37 cellular contexts compared by ENCODE assay signal in genomic region chr3:88036221-88036620, GRCh38.
"Had no signal": no experiment of that assay in that cellular context is flagged by ENCODE, and none has a peak within 500 bp of the region (broad histone marks: within the 10 kb centered on the region; RNA-seq: fewer than 3 reads in every experiment).

No MANE protein-coding gene starts in this region.

- H3K4me3 Mint-ChIP-seq: activated B cell treated with CpG ODN at 0.5 μM for 24 hours; activated CD4-positive, alpha-beta memory T cell treated with anti-CD3 and anti-CD28 coated beads for 36 hours; activated CD4-positive, alpha-beta T cell treated with anti-CD3 and anti-CD28 coated beads, Interleukin-2, amount 10 ng/mL, durations not matched to agents 24 days and 14 days; activated CD8-positive, alpha-beta T cell treated with anti-CD3 and anti-CD28 coated beads for 36 hours; activated naive CD4-positive, alpha-beta T cell treated with anti-CD3 and anti-CD28 coated beads for 36 hours; activated naive CD8-positive, alpha-beta T cell treated with anti-CD3 and anti-CD28 coated beads for 36 hours; activated T-cell treated with anti-CD3 and anti-CD28 coated beads, Interleukin-2, amount 50 U/mL, for 4 hours; activated T-cell treated with anti-CD3 and anti-CD28 coated beads, Interleukin-2, amount 50 U/mL, for 72 hours; activated T-helper 1 cell treated with anti-CD3 and anti-CD28 coated beads, Interleukin-12 subunit alpha, Interleukin-12 subunit beta, Interleukin-2, Interleukin-4 antibody, amounts not matched to agents 30 ng/mL and 10 ng/mL and 1 ng/mL, durations not matched to agents 14 hours and 24 hours and 36 hours; activated T-helper 17 cell treated with anti-CD3 and anti-CD28 coated beads, Interleukin-2, amount 50 U/mL, for 72 hours; T-helper 1 cell treated with Interleukin-12 subunit alpha and Interleukin-12 subunit beta and Interleukin-4 antibody, amounts not matched to agents 30 μg/mL and 1 μg/mL, for 36 hours; T-helper 2 cell treated with Interferon-gamma antibody and Interleukin-4, amounts not matched to agents 5 μg/mL and 100 μg/mL, for 36 hours had no signal

- H3K9me3 Mint-ChIP-seq: activated B cell treated with CpG ODN at 0.5 μM for 24 hours; activated CD4-positive, alpha-beta memory T cell treated with anti-CD3 and anti-CD28 coated beads for 36 hours; activated CD8-positive, alpha-beta T cell treated with anti-CD3 and anti-CD28 coated beads for 36 hours; activated naive CD4-positive, alpha-beta T cell treated with anti-CD3 and anti-CD28 coated beads for 36 hours; activated naive CD8-positive, alpha-beta T cell treated with anti-CD3 and anti-CD28 coated beads for 36 hours; activated T-cell treated with anti-CD3 and anti-CD28 coated beads, Interleukin-2, amount 50 U/mL, for 4 hours; activated T-cell treated with anti-CD3 and anti-CD28 coated beads, Interleukin-2, amount 50 U/mL, for 72 hours; activated T-helper 1 cell treated with anti-CD3 and anti-CD28 coated beads, Interleukin-12 subunit alpha, Interleukin-12 subunit beta, Interleukin-2, Interleukin-4 antibody, amounts not matched to agents 30 ng/mL and 10 ng/mL and 1 ng/mL, durations not matched to agents 14 hours and 24 hours and 36 hours; activated T-helper 17 cell treated with anti-CD3 and anti-CD28 coated beads, Interleukin-2, amount 50 U/mL, for 72 hours; T-helper 1 cell treated with Interleukin-12 subunit alpha and Interleukin-12 subunit beta and Interleukin-4 antibody, amounts not matched to agents 30 μg/mL and 1 μg/mL, for 36 hours; T-helper 2 cell treated with Interferon-gamma antibody and Interleukin-4, amounts not matched to agents 5 μg/mL and 100 μg/mL, for 36 hours had no signal

- H3K36me3 ChIP-seq: adrenal gland, brain microvascular endothelial cell, breast epithelium had no signal

- H3K27ac Mint-ChIP-seq: activated B cell treated with CpG ODN at 0.5 μM for 24 hours; activated CD4-positive, alpha-beta memory T cell treated with anti-CD3 and anti-CD28 coated beads for 36 hours; activated CD4-positive, alpha-beta T cell treated with anti-CD3 and anti-CD28 coated beads, Interleukin-2, amount 10 ng/mL, durations not matched to agents 24 days and 14 days; activated CD8-positive, alpha-beta T cell treated with anti-CD3 and anti-CD28 coated beads for 36 hours; activated naive CD4-positive, alpha-beta T cell treated with anti-CD3 and anti-CD28 coated beads for 36 hours; activated naive CD4-positive, alpha-beta T cell treated with anti-CD3 and anti-CD28 coated beads, Interleukin-2, amount 50 U/mL, for 72 hours; activated naive CD8-positive, alpha-beta T cell treated with anti-CD3 and anti-CD28 coated beads for 36 hours; activated T-cell treated with anti-CD3 and anti-CD28 coated beads, Interleukin-2, amount 50 U/mL, for 72 hours; activated T-helper 1 cell treated with anti-CD3 and anti-CD28 coated beads, Interleukin-12 subunit alpha, Interleukin-12 subunit beta, Interleukin-2, Interleukin-4 antibody, amounts not matched to agents 30 ng/mL and 10 ng/mL and 1 ng/mL, durations not matched to agents 14 hours and 24 hours and 36 hours; activated T-helper 17 cell treated with anti-CD3 and anti-CD28 coated beads, Interleukin-2, amount 50 U/mL, for 72 hours; T-helper 1 cell treated with Interleukin-12 subunit alpha and Interleukin-12 subunit beta and Interleukin-4 antibody, amounts not matched to agents 30 μg/mL and 1 μg/mL, for 36 hours; T-helper 2 cell treated with Interferon-gamma antibody and Interleukin-4, amounts not matched to agents 5 μg/mL and 100 μg/mL, for 36 hours had no signal

- H3K27me3 ChIP-seq: adrenal gland, body of pancreas, brain microvascular endothelial cell, breast epithelium had no signal

- FAIRE-seq: astrocyte, TTC549 had no signal

- H3K27me3 Mint-ChIP-seq: activated B cell treated with CpG ODN at 0.5 μM for 24 hours; activated CD4-positive, alpha-beta memory T cell treated with anti-CD3 and anti-CD28 coated beads for 36 hours; activated CD4-positive, alpha-beta T cell treated with anti-CD3 and anti-CD28 coated beads, Interleukin-2, amount 10 ng/mL, durations not matched to agents 24 days and 14 days; activated CD8-positive, alpha-beta T cell treated with anti-CD3 and anti-CD28 coated beads for 36 hours; activated naive CD8-positive, alpha-beta T cell treated with anti-CD3 and anti-CD28 coated beads for 36 hours had no signal

- ATAC-seq: activated CD8-positive, alpha-beta T cell treated with anti-CD3 and anti-CD28 coated beads for 36 hours; activated naive CD4-positive, alpha-beta T cell treated with anti-CD3 and anti-CD28 coated beads, Interleukin-2, amount 50 U/mL, for 72 hours; activated T-cell treated with anti-CD3 and anti-CD28 coated beads, Interleukin-2, amount 50 U/mL, for 4 hours; activated T-cell treated with anti-CD3 and anti-CD28 coated beads, Interleukin-2, amount 50 U/mL, for 72 hours; activated T-helper 17 cell treated with anti-CD3 and anti-CD28 coated beads, Interleukin-2, amount 50 U/mL, for 72 hours; body of pancreas had no signal

- H3K36me3 Mint-ChIP-seq: activated CD4-positive, alpha-beta memory T cell treated with anti-CD3 and anti-CD28 coated beads for 36 hours; activated naive CD4-positive, alpha-beta T cell treated with anti-CD3 and anti-CD28 coated beads, Interleukin-2, amount 50 U/mL, for 72 hours had no signal

- H3K4me1 ChIP-seq: breast epithelium had no signal

- H3K4me3 ChIP-seq: adrenal gland, body of pancreas, breast epithelium had no signal

- H3K9me3 ChIP-seq: adrenal gland, body of pancreas, breast epithelium had no signal

- H3K27ac ChIP-seq: adrenal gland, body of pancreas, brain microvascular endothelial cell, breast epithelium, VCaP had no signal

- DNase-seq: activated B cell treated with CpG ODN at 0.5 μM for 24 hours; activated CD4-positive, alpha-beta memory T cell treated with anti-CD3 and anti-CD28 coated beads for 36 hours; activated CD4-positive, alpha-beta T cell treated with anti-CD3 and anti-CD28 coated beads for 4 hours; activated CD4-positive, alpha-beta T cell treated with anti-CD3 and anti-CD28 coated beads, Interleukin-2, amount 10 ng/mL, durations not matched to agents 24 days and 14 days; activated CD4-positive, alpha-beta T cell treated with anti-CD3 and anti-CD28 coated beads, Interleukin-2, amount 50 U/mL, for 1 hour; activated CD4-positive, alpha-beta T cell treated with anti-CD3 and anti-CD28 coated beads, Interleukin-2, amount 50 U/mL, for 4 hours; activated CD4-positive, CD25-positive, alpha-beta regulatory T cell treated with anti-CD3 and anti-CD28 coated beads, Interleukin-2, amount 50 U/mL, for 72 hours; activated CD8-positive, alpha-beta memory T cell treated with anti-CD3 and anti-CD28 coated beads, Interleukin-2, amount 50 U/mL, for 4 hours; activated CD8-positive, alpha-beta T cell treated with anti-CD3 and anti-CD28 coated beads for 36 hours; activated effector memory CD4-positive, alpha-beta T cell treated with anti-CD3 and anti-CD28 coated beads, Interleukin-2, amount 50 U/mL, for 16 hours; activated gamma-delta T cell treated with Interleukin-2 at 50 U/mL for 16 hours; activated naive CD4-positive, alpha-beta T cell; activated naive CD4-positive, alpha-beta T cell treated with anti-CD3 and anti-CD28 coated beads for 36 hours; activated naive CD4-positive, alpha-beta T cell treated with anti-CD3 and anti-CD28 coated beads, Interleukin-2, amount 50 U/mL, for 16 hours; activated naive CD8-positive, alpha-beta T cell treated with anti-CD3 and anti-CD28 coated beads for 36 hours; activated T-cell treated with anti-CD3 and anti-CD28 coated beads for 4 hours; activated T-cell treated with anti-CD3 and anti-CD28 coated beads, Interleukin-2, amount 50 U/mL, for 1 hour; activated T-cell treated with anti-CD3 and anti-CD28 coated beads, Interleukin-2, amount 50 U/mL, for 4 hours; activated T-cell treated with anti-CD3 and anti-CD28 coated beads, Interleukin-2, amount 50 U/mL, for 72 hours; adrenal gland; amniotic stem cell; aorta; body of pancreas; brain microvascular endothelial cell; central memory CD4-positive, alpha-beta T cell; T-helper 1 cell; T-helper 2 cell; T-helper 9 cell had no signal
